In the genomic region with DNA sequence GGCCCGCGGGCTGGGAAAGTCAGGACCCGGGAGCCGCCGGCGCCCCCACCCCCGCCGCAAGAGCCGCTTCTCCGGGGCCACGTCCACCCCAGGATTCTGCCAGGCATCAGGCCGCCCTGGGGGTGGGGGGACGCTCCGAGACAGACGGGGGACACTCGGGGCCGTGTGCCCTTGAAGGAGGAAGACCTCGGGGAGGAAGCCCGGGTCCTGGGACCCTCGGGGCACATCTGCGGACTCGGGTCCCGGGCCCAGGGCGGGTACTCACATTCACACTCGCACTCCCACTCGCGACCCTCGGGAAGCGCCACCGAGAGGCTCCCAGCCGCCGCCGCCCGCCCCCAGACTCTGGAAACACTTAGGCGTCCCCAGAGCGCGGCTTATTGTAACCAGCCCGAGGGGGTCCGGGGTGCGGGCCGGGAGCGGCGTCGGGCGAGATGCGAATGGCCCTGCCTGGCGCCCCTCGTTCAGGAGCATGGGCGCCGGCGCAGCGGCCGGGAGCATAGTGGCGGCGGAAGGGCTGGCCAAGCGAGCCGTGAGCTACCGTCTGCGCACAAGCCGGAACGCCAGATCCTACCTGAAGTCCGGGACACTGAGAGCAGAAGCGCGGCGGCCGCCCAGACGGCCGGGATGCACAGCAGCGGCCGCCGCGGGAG, we compare ENCODE assay signal across 9 cellular contexts. TPM values are rescaled to one million over a fixed set of nuclear protein-coding genes. Genes with fewer than 3 reads are reported as not detected.
DNase-seq lines count a peak whose midpoint lies in the region; ATAC-seq, FAIRE-seq and TF ChIP-seq lines count a peak whose summit lies in the region.
"Had no signal": no experiment of that assay in that cellular context is flagged by ENCODE, and none has a peak within 500 bp of the region (broad histone marks: within the 10 kb centered on the region; RNA-seq: fewer than 3 reads in every experiment).

No MANE protein-coding gene starts in this region.

- DNase-seq in activated CD4-positive, alpha-beta T cell treated with anti-CD3 and anti-CD28 coated beads, Interleukin-2, amount 10 ng/mL, durations not matched to agents 7 days and 5 days = no peak
- DNase-seq in activated CD4-positive, alpha-beta T cell treated with anti-CD3 and anti-CD28 coated beads, Interleukin-2, amount 50 U/mL, for 1 hour = no peak
- DNase-seq in astrocyte of the spinal cord (ENCODE audit: low read depth, low spot score) (no peak), kidney (peak; percentile 74), transverse colon (no peak), NCI-H1436 (lab: John Stamatoyannopoulos, UW) (no peak)
- DNase-seq: DND-41 had no signal

- H3K9me3 Mint-ChIP-seq in activated CD4-positive, alpha-beta T cell treated with anti-CD3 and anti-CD28 coated beads, Interleukin-2, amount 10 ng/mL, durations not matched to agents 7 days and 5 days = no peaks in the 10 kb centered on the region

- H3K4me3 ChIP-seq in astrocyte of the spinal cord (ENCODE audit: low read depth, low read length) (peak overlapping the region; percentile 48), kidney (ENCODE audit: low read length in 2 of 2) (peak overlapping the region in 1 of 2 donors; percentile 39), transverse colon (peak overlapping the region; percentile 49 to 91 (median 59))

- H3K4me3 Mint-ChIP-seq in activated CD4-positive, alpha-beta T cell treated with anti-CD3 and anti-CD28 coated beads, Interleukin-2, amount 10 ng/mL, durations not matched to agents 7 days and 5 days = peak overlapping the region; percentile 51

- FAIRE-seq in kidney (lab: Jason Lieb, UNC) = no peak

- H3K4me1 ChIP-seq in kidney (ENCODE audit: control insufficient read depth in 1 of 2, insufficient read depth in 1 of 2, low read depth in 1 of 2, low read length in 2 of 2) = peaks cover 0 to 3% of the 10 kb centered on the region in 2 donors
- H3K4me1 ChIP-seq in transverse colon = peaks cover 10 to 48% (median 30%) of the 10 kb centered on the region in 4 donors

- H3K4me1 Mint-ChIP-seq in activated CD4-positive, alpha-beta T cell treated with anti-CD3 and anti-CD28 coated beads, Interleukin-2, amount 10 ng/mL, durations not matched to agents 7 days and 5 days = peaks cover 9% of the 10 kb centered on the region

- intact Hi-C loops in kidney (cut with DNase I) (no loop called here), transverse colon (cut with DNase I; ENCODE audit: low total_unique reads) (loop anchor here (10.0 kb wide), 2 partner anchors 55 to 105 kb away; no protein-coding TSS in a partner anchor)

- WGBS in transverse colon (ENCODE audit: low coverage in 1 of 2), 2 donors = 6% methylated on average over 56 of the region's 72 CpGs; no CpG with 5 or more reads in 1 of the 2 donors

- CTCF ChIA-PET in activated CD4-positive, alpha-beta T cell treated with anti-CD3 and anti-CD28 coated beads, Interleukin-2, amount 10 ng/mL, durations not matched to agents 7 days and 5 days (lab: Charles Lee) = interaction anchor here (0.6 to 2.7 kb wide), 13 partner anchors 11 to 916 kb away, joined by 3 to 11 read pairs (median 3); no protein-coding TSS in a partner anchor

- H3K36me3 ChIP-seq in kidney (ENCODE audit: control insufficient read depth in 1 of 2, insufficient read depth in 2 of 2, low read length in 2 of 2) = no peaks in the 10 kb centered on the region
- H3K36me3 ChIP-seq in transverse colon = no peaks in the 10 kb centered on the region

- H3K36me3 Mint-ChIP-seq in activated CD4-positive, alpha-beta T cell treated with anti-CD3 and anti-CD28 coated beads, Interleukin-2, amount 10 ng/mL, durations not matched to agents 7 days and 5 days (ENCODE audit: low read depth) = no peaks in the 10 kb centered on the region

- no peak for TF ChIP-seq POLR2A in transverse colon (IDR thresholded peaks at IDR 0.05)

- H3K9me3 ChIP-seq in kidney (ENCODE audit: control insufficient read depth in 1 of 2, low read length in 2 of 2) (peaks cover 2 to 5% of the 10 kb centered on the region in 2 donors), transverse colon (no peaks in the 10 kb centered on the region)

- TF ChIP-seq EP300 in transverse colon (IDR thresholded peaks at IDR 0.05; ENCODE audit: low read depth) = no peak

- no peak for ATAC-seq in GM21723 (IDR thresholded peaks at IDR 0.05; ENCODE audit: unreplicated experiment)
- no peak for ATAC-seq in HG03457 (IDR thresholded peaks at IDR 0.05; ENCODE audit: unreplicated experiment)

- POLR2A ChIA-PET in activated CD4-positive, alpha-beta T cell treated with anti-CD3 and anti-CD28 coated beads, Interleukin-2, amount 10 ng/mL, durations not matched to agents 7 days and 5 days (lab: Charles Lee) = no interaction called here

- peaks cover 62% of the 10 kb centered on the region for H3K27me3 ChIP-seq in transverse colon

- H3K27ac ChIP-seq in kidney (ENCODE audit: low read depth in 2 of 2, low read length in 2 of 2) (no peak overlapping the region), transverse colon (peak overlapping the region; percentile 81 to 94 (median 88))

- no peak overlapping the region for H3K27ac Mint-ChIP-seq in activated CD4-positive, alpha-beta T cell treated with anti-CD3 and anti-CD28 coated beads, Interleukin-2, amount 10 ng/mL, durations not matched to agents 7 days and 5 days

- TF ChIP-seq CTCF in astrocyte of the spinal cord (IDR thresholded peaks at IDR 0.05; ENCODE audit: low read depth, low read length) = no peak
- TF ChIP-seq CTCF in kidney (IDR thresholded peaks at IDR 0.05; ENCODE audit: borderline replicate concordance, extremely low read depth, insufficient read depth) = no peak
- no peak for TF ChIP-seq CTCF in transverse colon (IDR thresholded peaks at IDR 0.05)

- peaks cover 75% of the 10 kb centered on the region for H3K27me3 Mint-ChIP-seq in activated CD4-positive, alpha-beta T cell treated with anti-CD3 and anti-CD28 coated beads, Interleukin-2, amount 10 ng/mL, durations not matched to agents 7 days and 5 days

- in situ Hi-C loops in astrocyte of the spinal cord (cut with HindIII; ENCODE audit: low sequenced_read_pairs) (no loop called here), transverse colon (cut with MboI; ENCODE audit: low pct_ligation_motif_present in 1 of 4, low pct_unique_long_range_greater_than_20kb in 1 of 4, low sequenced_read_pairs in 3 of 4) (loop anchor here in 2 of 4 donors (25.0 kb wide), 2 partner anchors 187 to 212 kb away; no protein-coding TSS in a partner anchor)

- H3K9ac ChIP-seq in kidney (ENCODE audit: low read length in 2 of 2) = no peak overlapping the region

RNA-seq across cellular contexts. Expression of gene ROR2, which starts 0.6 kb away (rescaled TPM):
- under 1 TPM; 0.48 to 0.55 TPM for total RNA-seq in activated CD4-positive, alpha-beta T cell treated with anti-CD3 and anti-CD28 coated beads, Interleukin-2, amount 10 ng/mL, durations not matched to agents 7 days and 5 days
- total RNA-seq in kidney (5.7 TPM), transverse colon (10 to 100 TPM in 2 of 4 donors, 1 to 10 TPM in 2; 4.2 to 23.2 (median 11.2) TPM)
- polyA plus RNA-seq in kidney (ENCODE audit: insufficient read depth, low read depth, low replicate concordance) = 1.5 TPM

Comparison
In these comparisons a context has a peak if more than half of its experiments do, and no peak if none do; other contexts are left out.
1. H3K27ac ChIP-seq: peak in transverse colon (4 of 4); none in kidney (0 of 2).